ENCODE assay signal across 2 cellular contexts in genomic region chr14:40796168-40796567, GRCh38.
TF ChIP-seq lines count a peak whose summit lies in the region.

No MANE protein-coding gene starts in this region.

TF ChIP-seq in liver, 16 proteins besides CTCF, POLR2A, EP300 and RAD21:
- TF ChIP-seq REST (IDR thresholded peaks at IDR 0.05) (no peak), FOXA1 (IDR thresholded peaks at IDR 0.05) (no peak), HNF4A (conservative IDR thresholded peaks at IDR 0.05) (peak; percentile 49 to 54), GABPA (IDR thresholded peaks at IDR 0.05 in 1 of 2, conservative IDR thresholded peaks at IDR 0.05 in 1 of 2) (no peak), JUND (IDR thresholded peaks at IDR 0.05) (no peak), HNF4G (IDR thresholded peaks at IDR 0.05) (no peak), SP1 (IDR thresholded peaks at IDR 0.05) (no peak), RXRA (IDR thresholded peaks at IDR 0.05) (peak in 1 of 2 donors; percentile 8), YY1 (IDR thresholded peaks at IDR 0.05) (no peak)

TF ChIP-seq in HepG2, 621 proteins besides CTCF, POLR2A, EP300 and RAD21 (continued from another document):
- no peak for TF ChIP-seq AHDC1 (CRISPR knock-in tag; IDR thresholded peaks at IDR 0.05; ENCODE audit: borderline replicate concordance)
- TF ChIP-seq DR1 (CRISPR knock-in tag; IDR thresholded peaks at IDR 0.05): no peak
- TF ChIP-seq AKNA (CRISPR knock-in tag; IDR thresholded peaks at IDR 0.05; ENCODE audit: borderline replicate concordance): no peak
- no peak for TF ChIP-seq ARID4A (CRISPR knock-in tag; IDR thresholded peaks at IDR 0.05; ENCODE audit: borderline replicate concordance)
- no peak for TF ChIP-seq ZSCAN31 (CRISPR knock-in tag; IDR thresholded peaks at IDR 0.05; ENCODE audit: low read depth)
